1 cellular context compared by ENCODE assay signal in the genomic region with DNA sequence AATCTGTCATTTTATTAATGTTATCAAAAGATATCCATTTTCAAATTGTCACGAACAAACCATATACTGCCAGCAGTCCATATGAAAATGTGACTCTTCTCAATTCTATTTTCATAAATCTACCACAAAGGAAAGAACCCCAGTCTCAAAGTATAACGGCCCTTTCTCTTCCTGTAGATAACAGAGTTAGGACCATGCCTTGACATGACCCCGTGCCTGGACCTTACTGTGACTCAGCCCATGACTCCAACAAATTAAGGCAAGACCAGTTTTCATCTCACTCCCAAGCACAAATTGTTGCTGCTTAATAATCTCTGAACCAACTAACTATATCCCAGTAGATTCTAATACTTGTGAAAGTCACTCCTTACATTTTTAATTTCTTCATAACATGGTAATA.
TF ChIP-seq lines count a peak whose summit lies in the region.

No MANE protein-coding gene starts in this region.

TF ChIP-seq in K562, 482 proteins besides CTCF, POLR2A, EP300 and RAD21 (continued from another document):
- TF ChIP-seq, protein P1, sequence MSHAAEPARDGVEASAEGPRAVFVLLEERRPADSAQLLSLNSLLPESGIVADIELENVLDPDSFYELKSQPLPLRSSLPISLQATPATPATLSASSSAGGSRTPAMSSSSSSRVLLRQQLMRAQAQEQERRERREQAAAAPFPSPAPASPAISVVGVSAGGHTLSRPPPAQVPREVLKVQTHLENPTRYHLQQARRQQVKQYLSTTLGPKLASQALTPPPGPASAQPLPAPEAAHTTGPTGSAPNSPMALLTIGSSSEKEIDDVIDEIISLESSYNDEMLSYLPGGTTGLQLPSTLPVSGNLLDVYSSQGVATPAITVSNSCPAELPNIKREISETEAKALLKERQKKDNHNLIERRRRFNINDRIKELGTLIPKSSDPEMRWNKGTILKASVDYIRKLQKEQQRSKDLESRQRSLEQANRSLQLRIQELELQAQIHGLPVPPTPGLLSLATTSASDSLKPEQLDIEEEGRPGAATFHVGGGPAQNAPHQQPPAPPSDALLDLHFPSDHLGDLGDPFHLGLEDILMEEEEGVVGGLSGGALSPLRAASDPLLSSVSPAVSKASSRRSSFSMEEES (CRISPR knock-in tag; IDR thresholded peaks at IDR 0.05), result no peak
- TF ChIP-seq SRSF9 (IDR thresholded peaks at IDR 0.05; ENCODE audit: borderline replicate concordance, low read depth, low read length) (no peak), THRAP3 (IDR thresholded peaks at IDR 0.05; ENCODE audit: borderline replicate concordance) (no peak), C11orf30 (IDR thresholded peaks at IDR 0.05; ENCODE audit: low read depth) (peak; percentile 52), FOSL1 (tag; conservative IDR thresholded peaks at IDR 0.05) (peak; percentile 89), GATA2 (CRISPR knock-in tag; IDR thresholded peaks at IDR 0.05) (no peak), MEIS2 (IDR thresholded peaks at IDR 0.05; ENCODE audit: partially characterized antibody) (no peak), RBBP5 (IDR thresholded peaks at IDR 0.05; ENCODE audit: borderline replicate concordance, insufficient read depth, low read length, poor library complexity, severe bottlenecking) (no peak), NFATC3 (IDR thresholded peaks at IDR 0.05) (no peak), NFYB (IDR thresholded peaks at IDR 0.05; ENCODE audit: extremely low read depth, insufficient read length) (no peak), NR3C1 (CRISPR knock-in tag; IDR thresholded peaks at IDR 0.05) (no peak), ZNF830 (CRISPR knock-in tag; IDR thresholded peaks at IDR 0.05) (no peak), RHOXF2B (CRISPR knock-in tag; conservative IDR thresholded peaks at IDR 0.05) (no peak), RBM17 (IDR thresholded peaks at IDR 0.05; ENCODE audit: borderline replicate concordance, low read depth, low read length) (no peak), HDAC3 (IDR thresholded peaks at IDR 0.05; ENCODE audit: borderline replicate concordance, partially characterized antibody) (peak; percentile 26)
- TF ChIP-seq, protein P2, sequence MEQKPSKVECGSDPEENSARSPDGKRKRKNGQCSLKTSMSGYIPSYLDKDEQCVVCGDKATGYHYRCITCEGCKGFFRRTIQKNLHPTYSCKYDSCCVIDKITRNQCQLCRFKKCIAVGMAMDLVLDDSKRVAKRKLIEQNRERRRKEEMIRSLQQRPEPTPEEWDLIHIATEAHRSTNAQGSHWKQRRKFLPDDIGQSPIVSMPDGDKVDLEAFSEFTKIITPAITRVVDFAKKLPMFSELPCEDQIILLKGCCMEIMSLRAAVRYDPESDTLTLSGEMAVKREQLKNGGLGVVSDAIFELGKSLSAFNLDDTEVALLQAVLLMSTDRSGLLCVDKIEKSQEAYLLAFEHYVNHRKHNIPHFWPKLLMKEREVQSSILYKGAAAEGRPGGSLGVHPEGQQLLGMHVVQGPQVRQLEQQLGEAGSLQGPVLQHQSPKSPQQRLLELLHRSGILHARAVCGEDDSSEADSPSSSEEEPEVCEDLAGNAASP (IDR thresholded peaks at IDR 0.05), result no peak
- TF ChIP-seq, protein P3, sequence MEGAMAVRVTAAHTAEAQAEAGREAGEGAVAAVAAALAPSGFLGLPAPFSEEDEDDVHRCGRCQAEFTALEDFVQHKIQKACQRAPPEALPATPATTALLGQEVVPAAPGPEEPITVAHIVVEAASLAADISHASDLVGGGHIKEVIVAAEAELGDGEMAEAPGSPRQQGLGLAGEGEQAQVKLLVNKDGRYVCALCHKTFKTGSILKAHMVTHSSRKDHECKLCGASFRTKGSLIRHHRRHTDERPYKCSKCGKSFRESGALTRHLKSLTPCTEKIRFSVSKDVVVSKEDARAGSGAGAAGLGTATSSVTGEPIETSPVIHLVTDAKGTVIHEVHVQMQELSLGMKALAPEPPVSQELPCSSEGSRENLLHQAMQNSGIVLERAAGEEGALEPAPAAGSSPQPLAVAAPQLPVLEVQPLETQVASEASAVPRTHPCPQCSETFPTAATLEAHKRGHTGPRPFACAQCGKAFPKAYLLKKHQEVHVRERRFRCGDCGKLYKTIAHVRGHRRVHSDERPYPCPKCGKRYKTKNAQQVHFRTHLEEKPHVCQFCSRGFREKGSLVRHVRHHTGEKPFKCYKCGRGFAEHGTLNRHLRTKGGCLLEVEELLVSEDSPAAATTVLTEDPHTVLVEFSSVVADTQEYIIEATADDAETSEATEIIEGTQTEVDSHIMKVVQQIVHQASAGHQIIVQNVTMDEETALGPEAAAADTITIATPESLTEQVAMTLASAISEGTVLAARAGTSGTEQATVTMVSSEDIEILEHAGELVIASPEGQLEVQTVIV (CRISPR knock-in tag; IDR thresholded peaks at IDR 0.05; ENCODE audit: borderline replicate concordance), result no peak
- TF ChIP-seq, protein P4, sequence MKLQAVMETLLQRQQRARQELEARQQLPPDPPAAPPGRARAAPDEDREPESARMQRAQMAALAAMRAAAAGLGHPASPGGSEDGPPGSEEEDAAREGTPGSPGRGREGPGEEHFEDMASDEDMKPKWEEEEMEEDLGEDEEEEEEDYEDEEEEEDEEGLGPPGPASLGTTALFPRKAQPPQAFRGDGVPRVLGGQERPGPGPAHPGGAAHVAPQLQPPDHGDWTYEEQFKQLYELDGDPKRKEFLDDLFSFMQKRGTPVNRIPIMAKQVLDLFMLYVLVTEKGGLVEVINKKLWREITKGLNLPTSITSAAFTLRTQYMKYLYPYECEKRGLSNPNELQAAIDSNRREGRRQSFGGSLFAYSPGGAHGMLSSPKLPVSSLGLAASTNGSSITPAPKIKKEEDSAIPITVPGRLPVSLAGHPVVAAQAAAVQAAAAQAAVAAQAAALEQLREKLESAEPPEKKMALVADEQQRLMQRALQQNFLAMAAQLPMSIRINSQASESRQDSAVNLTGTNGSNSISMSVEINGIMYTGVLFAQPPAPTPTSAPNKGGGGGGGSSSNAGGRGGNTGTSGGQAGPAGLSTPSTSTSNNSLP (IDR thresholded peaks at IDR 0.05; ENCODE audit: borderline replicate concordance, low read depth, low read length), result no peak
- TF ChIP-seq, protein P5, sequence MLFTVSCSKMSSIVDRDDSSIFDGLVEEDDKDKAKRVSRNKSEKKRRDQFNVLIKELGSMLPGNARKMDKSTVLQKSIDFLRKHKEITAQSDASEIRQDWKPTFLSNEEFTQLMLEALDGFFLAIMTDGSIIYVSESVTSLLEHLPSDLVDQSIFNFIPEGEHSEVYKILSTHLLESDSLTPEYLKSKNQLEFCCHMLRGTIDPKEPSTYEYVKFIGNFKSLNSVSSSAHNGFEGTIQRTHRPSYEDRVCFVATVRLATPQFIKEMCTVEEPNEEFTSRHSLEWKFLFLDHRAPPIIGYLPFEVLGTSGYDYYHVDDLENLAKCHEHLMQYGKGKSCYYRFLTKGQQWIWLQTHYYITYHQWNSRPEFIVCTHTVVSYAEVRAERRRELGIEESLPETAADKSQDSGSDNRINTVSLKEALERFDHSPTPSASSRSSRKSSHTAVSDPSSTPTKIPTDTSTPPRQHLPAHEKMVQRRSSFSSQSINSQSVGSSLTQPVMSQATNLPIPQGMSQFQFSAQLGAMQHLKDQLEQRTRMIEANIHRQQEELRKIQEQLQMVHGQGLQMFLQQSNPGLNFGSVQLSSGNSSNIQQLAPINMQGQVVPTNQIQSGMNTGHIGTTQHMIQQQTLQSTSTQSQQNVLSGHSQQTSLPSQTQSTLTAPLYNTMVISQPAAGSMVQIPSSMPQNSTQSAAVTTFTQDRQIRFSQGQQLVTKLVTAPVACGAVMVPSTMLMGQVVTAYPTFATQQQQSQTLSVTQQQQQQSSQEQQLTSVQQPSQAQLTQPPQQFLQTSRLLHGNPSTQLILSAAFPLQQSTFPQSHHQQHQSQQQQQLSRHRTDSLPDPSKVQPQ (CRISPR knock-in tag; IDR thresholded peaks at IDR 0.05; ENCODE audit: borderline replicate concordance), result no peak
- TF ChIP-seq, protein P6, sequence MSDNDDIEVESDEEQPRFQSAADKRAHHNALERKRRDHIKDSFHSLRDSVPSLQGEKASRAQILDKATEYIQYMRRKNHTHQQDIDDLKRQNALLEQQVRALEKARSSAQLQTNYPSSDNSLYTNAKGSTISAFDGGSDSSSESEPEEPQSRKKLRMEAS (CRISPR knock-in tag; IDR thresholded peaks at IDR 0.05), result no peak
- TF ChIP-seq, protein P7, sequence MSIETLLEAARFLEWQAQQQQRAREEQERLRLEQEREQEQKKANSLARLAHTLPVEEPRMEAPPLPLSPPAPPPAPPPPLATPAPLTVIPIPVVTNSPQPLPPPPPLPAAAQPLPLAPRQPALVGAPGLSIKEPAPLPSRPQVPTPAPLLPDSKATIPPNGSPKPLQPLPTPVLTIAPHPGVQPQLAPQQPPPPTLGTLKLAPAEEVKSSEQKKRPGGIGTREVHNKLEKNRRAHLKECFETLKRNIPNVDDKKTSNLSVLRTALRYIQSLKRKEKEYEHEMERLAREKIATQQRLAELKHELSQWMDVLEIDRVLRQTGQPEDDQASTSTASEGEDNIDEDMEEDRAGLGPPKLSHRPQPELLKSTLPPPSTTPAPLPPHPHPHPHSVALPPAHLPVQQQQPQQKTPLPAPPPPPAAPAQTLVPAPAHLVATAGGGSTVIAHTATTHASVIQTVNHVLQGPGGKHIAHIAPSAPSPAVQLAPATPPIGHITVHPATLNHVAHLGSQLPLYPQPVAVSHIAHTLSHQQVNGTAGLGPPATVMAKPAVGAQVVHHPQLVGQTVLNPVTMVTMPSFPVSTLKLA (conservative IDR thresholded peaks at IDR 0.05), result peak in 1 of 2 experiments; percentile 52; a peak in 2 of 4 replicates
TF ChIP-seq in K562: peak in this region for 46.
